20 cellular contexts compared by ENCODE assay signal in genomic region chr5:173734716-173735115, GRCh38.
DNase-seq lines count a peak whose midpoint lies in the region; ATAC-seq, FAIRE-seq and TF ChIP-seq lines count a peak whose summit lies in the region.
"Had no signal": no experiment of that assay in that cellular context is flagged by ENCODE, and none has a peak within 500 bp of the region (broad histone marks: within the 10 kb centered on the region; RNA-seq: fewer than 3 reads in every experiment).

No MANE protein-coding gene starts in this region.

- POLR2A ChIA-PET in GM12878 (lab: Charles Lee): interaction anchor here (0.9 to 1.0 kb wide), 2 partner anchors 11 to 37 kb away, joined by 3 to 4 read pairs; no protein-coding TSS in a partner anchor
- POLR2A ChIA-PET in HepG2 (lab: Yijun Ruan, JAX): interaction anchor here (1.8 kb wide), 1 partner anchor 30 kb away, joined by 4 read pairs; no protein-coding TSS in a partner anchor

- CTCF ChIA-PET in GM12878 (lab: Yijun Ruan, JAX) (no interaction called here), HepG2 (lab: Yijun Ruan, JAX; ENCODE audit: low intra/inter-chr PET ratio, low total read pairs) (no interaction called here)

- H3K36me3 Mint-ChIP-seq in IgD-negative memory B cell (no peaks in the 10 kb centered on the region), nephron (ENCODE audit: low read depth) (no peaks in the 10 kb centered on the region)

- H3K27me3 ChIP-seq in BLaER1 (no peaks in the 10 kb centered on the region), GM12878 (replicated peaks in 1 of 2; ENCODE audit: control insufficient read depth in 2 of 2, insufficient read depth in 2 of 2, low read length in 1 of 2) (no peaks in the 10 kb centered on the region), HepG2 (ENCODE audit: control insufficient read depth in 1 of 2, insufficient read depth in 2 of 2, low read length in 2 of 2) (no peaks in the 10 kb centered on the region)
- H3K27me3 ChIP-seq: SJSA1 had no signal

- no peak for TF ChIP-seq RAD21 in GM12878 (IDR thresholded peaks at IDR 0.05; ENCODE audit: insufficient read depth, low read depth, low read length)
- no peak for TF ChIP-seq RAD21 in HepG2 (CRISPR knock-in tag; IDR thresholded peaks at IDR 0.05)

- TF ChIP-seq CTCF in GM12878 (IDR thresholded peaks at IDR 0.05 in 2 of 3, conservative IDR thresholded peaks at IDR 0.05 in 1 of 3; ENCODE audit: control insufficient read depth in 2 of 3, extremely low read depth in 1 of 3, insufficient read depth in 1 of 3, low read depth in 3 of 3, low read length in 3 of 3) (no peak), nephron (IDR thresholded peaks at IDR 0.05; ENCODE audit: unreplicated experiment in 3 of 3) (no peak), HepG2 (CRISPR knock-in tag; IDR thresholded peaks at IDR 0.05) (no peak)

- DNase-seq in GM12878 (ENCODE audit: low read depth, low spot score) (no peak), HepG2 (ENCODE audit: low spot score) (no peak), HTR-8/SVneo (ENCODE audit: insufficient read length, low spot score) (no peak)
- DNase-seq: HFFc6, MM.1S, NCI-H1092, NCI-H1694, NCI-H2081 treated with DMSO at 0.1 percent for 48 hours, NCI-H774, T-helper 17 cell had no signal

- H3K27ac Mint-ChIP-seq in IgD-negative memory B cell: peak overlapping the region; percentile 87 to 98 (median 98)
- H3K27ac Mint-ChIP-seq in nephron: peak overlapping the region; percentile 31 to 85 (median 72)
- H3K27ac Mint-ChIP-seq: HFFc6, T-helper 17 cell had no signal

- 77% methylated on average over 10 of the region's 10 CpGs for WGBS in GM12878 (ENCODE audit: insufficient coverage, insufficient replicate concordance, low lambda C conversion rate, missing lambda C conversion rate)
- 85% methylated on average over 10 of the region's 10 CpGs for WGBS in HepG2 (ENCODE audit: low lambda C conversion rate)

- H3K4me3 Mint-ChIP-seq in IgD-negative memory B cell: peak overlapping the region in 1 of 4 donors; percentile 78
- H3K4me3 Mint-ChIP-seq in nephron: no peak overlapping the region
- H3K4me3 Mint-ChIP-seq: HFFc6, T-helper 17 cell had no signal

- H3K9ac ChIP-seq in BLaER1 (no peak overlapping the region), GM12878 (ENCODE audit: control insufficient read depth, insufficient read depth, low read length) (peak overlapping the region; percentile 24; the same call in 1 of the 2 replicates), HepG2 (ENCODE audit: insufficient read depth, low read depth, low read length) (no peak overlapping the region)

- SMC1A ChIA-PET in GM12878 (lab: Charles Lee; ENCODE audit: uncharacterized antibody, unreplicated experiment): interaction anchor here (0.7 to 4.4 kb wide), 12 partner anchors 9 to 192 kb away, joined by 3 to 28 read pairs (median 4); no protein-coding TSS in a partner anchor

- H3K4me2 ChIP-seq in BLaER1 (peak overlapping the region; percentile 82), GM12878 (ENCODE audit: control insufficient read depth, insufficient read depth) (peak overlapping the region; percentile 29; the same call in 1 of the 2 replicates), HepG2 (ENCODE audit: low read depth, low read length) (no peak overlapping the region)
- H3K4me2 ChIP-seq: A549 had no signal

- H3K4me1 ChIP-seq in BLaER1: peaks cover 58% of the 10 kb centered on the region
- H3K4me1 ChIP-seq in GM12878 (ENCODE audit: control insufficient read depth, insufficient read depth, low read length): peaks cover 53% of the 10 kb centered on the region
- peaks cover 37% of the 10 kb centered on the region for H3K4me1 ChIP-seq in HepG2 (ENCODE audit: insufficient read depth, low read length)
- H3K4me1 ChIP-seq: A549, SJSA1 had no signal

- no peaks in the 10 kb centered on the region for H3K79me2 ChIP-seq in GM12878 (ENCODE audit: control insufficient read depth, insufficient read depth, low read length)
- no peaks in the 10 kb centered on the region for H3K79me2 ChIP-seq in HepG2 (ENCODE audit: insufficient read depth, low read length)

- TF ChIP-seq POLR2A in GM12878 (IDR thresholded peaks at IDR 0.05; ENCODE audit: low read depth, low read length) (no peak), HepG2 (IDR thresholded peaks at IDR 0.05; ENCODE audit: insufficient read depth in 1 of 2, low read depth in 2 of 2, low read length in 2 of 2) (no peak)

- H3K9me3 ChIP-seq in BLaER1 (no peaks in the 10 kb centered on the region), GM12878 (replicated peaks; ENCODE audit: control insufficient read depth, insufficient read depth, low read length) (no peaks in the 10 kb centered on the region), HepG2 (ENCODE audit: low read length) (no peaks in the 10 kb centered on the region)
- H3K9me3 ChIP-seq: A549, SJSA1 had no signal

- H3K27ac ChIP-seq in BLaER1 (peak overlapping the region; percentile 35; the same call in 1 of the 2 replicates), GM12878 (ENCODE audit: control insufficient read depth, insufficient read depth) (peak overlapping the region; percentile 43), HepG2 (ENCODE audit: extremely low read length, insufficient read depth, low read length) (no peak overlapping the region)
- H3K27ac ChIP-seq: C4-2B, HL-60, SJSA1 had no signal

- no peaks in the 10 kb centered on the region for H3K36me3 ChIP-seq in BLaER1
- no peaks in the 10 kb centered on the region for H3K36me3 ChIP-seq in GM12878 (ENCODE audit: control insufficient read depth in 2 of 2, insufficient read depth in 2 of 2, low read length in 1 of 2)
- no peaks in the 10 kb centered on the region for H3K36me3 ChIP-seq in HepG2 (replicated peaks in 1 of 2; ENCODE audit: control insufficient read depth in 1 of 2, insufficient read depth in 2 of 2, low read length in 2 of 2)
- H3K36me3 ChIP-seq: SJSA1 had no signal

- peak overlapping the region; percentile 28 for H2AFZ ChIP-seq in GM12878 (ENCODE audit: control insufficient read depth, low read depth, low read length)
- H2AFZ ChIP-seq in HepG2 (ENCODE audit: low read length): no peak overlapping the region

- H3K9me3 Mint-ChIP-seq in IgD-negative memory B cell: no peaks in the 10 kb centered on the region
- no peaks in the 10 kb centered on the region for H3K9me3 Mint-ChIP-seq in nephron
- H3K9me3 Mint-ChIP-seq: HFFc6 had no signal

- TF ChIP-seq EP300 in GM12878 (IDR thresholded peaks at IDR 0.05; ENCODE audit: borderline replicate concordance in 1 of 2, control insufficient read depth in 1 of 2, low read depth in 2 of 2, low read length in 2 of 2) (no peak), HepG2 (IDR thresholded peaks at IDR 0.05; ENCODE audit: low read depth in 2 of 2, low read length in 2 of 2) (no peak), HepG2 (CRISPR knock-in tag; IDR thresholded peaks at IDR 0.05; ENCODE audit: borderline replicate concordance) (no peak)

- in situ Hi-C loops in GM12878 (cut with MboI) (no loop called here), HepG2 (cut with HindIII; ENCODE audit: extremely low pct_ligation_motif_present, low pct_unique_long_range_greater_than_20kb) (no loop called here)

- H3K4me3 ChIP-seq in BLaER1 (no peak overlapping the region), GM12878 (no peak overlapping the region), HepG2 (replicated peaks in 1 of 3; ENCODE audit: insufficient read depth in 1 of 3, low read depth in 2 of 3, low read length in 3 of 3) (no peak overlapping the region)
- H3K4me3 ChIP-seq: A549, SJSA1 had no signal

- H3K4me1 Mint-ChIP-seq in IgD-negative memory B cell (peaks cover 44 to 47% (median 47%) of the 10 kb centered on the region in 3 donors), nephron (peaks cover 44% of the 10 kb centered on the region)

- RAD21 ChIA-PET in GM12878 (lab: Charles Lee; ENCODE audit: unreplicated experiment): interaction anchor here (0.6 to 5.5 kb wide), 4 partner anchors 10 to 175 kb away, joined by 3 to 22 read pairs (median 14); no protein-coding TSS in a partner anchor

- ATAC-seq in GM12878: no peak
- no peak for ATAC-seq in GM18858 (IDR thresholded peaks at IDR 0.05; ENCODE audit: unreplicated experiment)
- ATAC-seq in HepG2: no peak
- ATAC-seq: A549, Panc1 had no signal

- intact Hi-C loops in GM12878 (cut with micrococcal nuclease; ENCODE audit: unreplicated experiment): loop anchor here (5.0 kb wide), 2 partner anchors 47 to 238 kb away; no protein-coding TSS in a partner anchor
- intact Hi-C loops in HepG2 (cut with micrococcal nuclease; ENCODE audit: unreplicated experiment): no loop called here

- FAIRE-seq in GM12878 (lab: Jason Lieb, UNC) (no peak), HepG2 (lab: Jason Lieb, UNC) (no peak), HTR-8/SVneo (lab: Jason Lieb, UNC) (no peak)
- FAIRE-seq: A549, H54 had no signal

- H3K27me3 Mint-ChIP-seq in IgD-negative memory B cell (peaks cover 2% of the 10 kb centered on the region), nephron (ENCODE audit: low read depth) (peaks cover 14% of the 10 kb centered on the region)
- H3K27me3 Mint-ChIP-seq: T-helper 17 cell had no signal

- no TSS peak for BruUV-seq in GM12878 (replicated peaks; lab: Mats Ljungman, UMichigan)
- BruUV-seq in HepG2 (replicated peaks; lab: Mats Ljungman, UMichigan): no TSS peak

- H4K20me1 ChIP-seq in BLaER1: no peaks in the 10 kb centered on the region
- no peaks in the 10 kb centered on the region for H4K20me1 ChIP-seq in GM12878 (ENCODE audit: control insufficient read depth, insufficient read depth)
- H4K20me1 ChIP-seq in HepG2 (ENCODE audit: insufficient read depth, low read length): no peaks in the 10 kb centered on the region

TF ChIP-seq in GM12878, 131 proteins besides CTCF, POLR2A, EP300 and RAD21:
- 0 out of 2 replicates have a peak, but pooled peaks have one; percentile 2 for TF ChIP-seq EED (IDR thresholded peaks at IDR 0.05; ENCODE audit: low read depth)
- no peak for TF ChIP-seq ATF7 (IDR thresholded peaks at IDR 0.05; ENCODE audit: low read depth)
TF ChIP-seq in GM12878: peak in this region for 1.

TF ChIP-seq in HepG2, 621 proteins besides CTCF, POLR2A, EP300 and RAD21 (continues in another document):
- TF ChIP-seq JUND (CRISPR knock-in tag; IDR thresholded peaks at IDR 0.05): no peak
- TF ChIP-seq SPEN (CRISPR knock-in tag; IDR thresholded peaks at IDR 0.05; ENCODE audit: low read depth): no peak
- no peak for TF ChIP-seq ZNF713 (CRISPR knock-in tag; IDR thresholded peaks at IDR 0.05)
